ENCODE assay signal across 7 cellular contexts in genomic region chr16:30923554-30924085, GRCh38. TPM values are rescaled to one million over a fixed set of nuclear protein-coding genes. Genes with fewer than 3 reads are reported as not detected.
DNase-seq lines count a peak whose midpoint lies in the region; ATAC-seq and TF ChIP-seq lines count a peak whose summit lies in the region.

TSS of gene FBXL19 (plus strand) at chr16:30923572. CDS start at chr16:30925755, 2,183 bp downstream.

- H3K27me3 ChIP-seq in GM23338 (ENCODE audit: insufficient read depth) (no peaks in the 10 kb centered on the region), SJCRH30 (no peaks in the 10 kb centered on the region)

- H3K4me3 Mint-ChIP-seq in GM23338 (peak within 1 kb of the TSS; percentile 99), endothelial cell (ENCODE audit: unreplicated experiment) (peak within 1 kb of the TSS; percentile 100), nephron (peak within 1 kb of the TSS; percentile 95 to 97 (median 97))

- H4K20me1 ChIP-seq in GM23338 (replicated peaks; ENCODE audit: insufficient read depth): peaks cover 4% of the 10 kb centered on the region; the same call in 1 of the 2 replicates

- peak within 1 kb of the TSS; percentile 100 for H3K27ac Mint-ChIP-seq in GM23338
- H3K27ac Mint-ChIP-seq in endothelial cell (ENCODE audit: unreplicated experiment): peak within 1 kb of the TSS; percentile 100
- peak within 1 kb of the TSS; percentile 99 to 100 (median 100) for H3K27ac Mint-ChIP-seq in nephron

- H3K4me2 ChIP-seq in GM23338: peak within 1 kb of the TSS; percentile 97

- H3K36me3 ChIP-seq in GM23338 (ENCODE audit: insufficient read depth) (no peaks in the 10 kb centered on the region; the same call in 1 of the 2 replicates), SJCRH30 (no peaks in the 10 kb centered on the region)

- peaks cover 18% of the 10 kb centered on the region for H3K79me2 ChIP-seq in GM23338 (replicated peaks; ENCODE audit: insufficient read depth)

- peaks cover 11% of the 10 kb centered on the region for H3K4me1 Mint-ChIP-seq in GM23338
- H3K4me1 Mint-ChIP-seq in endothelial cell (ENCODE audit: unreplicated experiment): peaks cover 30% of the 10 kb centered on the region
- peaks cover 20% of the 10 kb centered on the region for H3K4me1 Mint-ChIP-seq in nephron

- H3K9me2 ChIP-seq in GM23338 (ENCODE audit: insufficient read depth): no peaks in the 10 kb centered on the region

- H2AFZ ChIP-seq in GM23338: no peak within 1 kb of the TSS

- DNase-seq in GM23338 (ENCODE audit: low spot score) (peak; percentile 79), SJCRH30 (no peak), endothelial cell (ENCODE audit: low spot score) (peak; percentile 69), DMS153 treated with DMSO at 0.1 percent for 48 hours (lab: John Stamatoyannopoulos, UW; ENCODE audit: unreplicated experiment) (no peak)
- DNase-seq in stimulated activated CD4-positive, alpha-beta T cell treated with anti-CD3 and anti-CD28 coated beads, Interleukin-12 subunit alpha, Interleukin-12 subunit beta, amount 100 ng/mL, for 4 hours: no peak

- TF ChIP-seq CTCF in GM23338 (conservative IDR thresholded peaks at IDR 0.05; ENCODE audit: low read depth in 2 of 2) (no peak), endothelial cell (IDR thresholded peaks at IDR 0.05; ENCODE audit: unreplicated experiment) (no peak), nephron (IDR thresholded peaks at IDR 0.05; ENCODE audit: unreplicated experiment in 3 of 3) (no peak)

- H3K4me1 ChIP-seq in GM23338 (ENCODE audit: insufficient read depth): peaks cover 9% of the 10 kb centered on the region; the same call in 1 of the 2 replicates
- H3K4me1 ChIP-seq in SJCRH30: no peaks in the 10 kb centered on the region

- no peaks in the 10 kb centered on the region for H3K9me3 ChIP-seq in SJCRH30 (replicated peaks)

- H3K36me3 Mint-ChIP-seq in GM23338 (ENCODE audit: low read depth) (peaks cover 10% of the 10 kb centered on the region), endothelial cell (ENCODE audit: low read depth, unreplicated experiment) (peaks cover 19% of the 10 kb centered on the region), nephron (ENCODE audit: low read depth) (peaks cover 4% of the 10 kb centered on the region)

- H3K27ac ChIP-seq in GM23338 (ENCODE audit: low read depth) (peak within 1 kb of the TSS; percentile 98), SJCRH30 (peak within 1 kb of the TSS; percentile 88)

- ATAC-seq in GM23338 (peak; percentile 0), GM18505 (IDR thresholded peaks at IDR 0.05; ENCODE audit: unreplicated experiment) (no peak)

- H3K9me3 Mint-ChIP-seq in GM23338: no peaks in the 10 kb centered on the region
- H3K9me3 Mint-ChIP-seq in endothelial cell (ENCODE audit: unreplicated experiment): no peaks in the 10 kb centered on the region
- no peaks in the 10 kb centered on the region for H3K9me3 Mint-ChIP-seq in nephron

- H3K27me3 Mint-ChIP-seq in GM23338 (ENCODE audit: insufficient read depth, low read depth, poor library complexity) (peaks cover 17% of the 10 kb centered on the region), endothelial cell (ENCODE audit: unreplicated experiment) (peaks cover 16% of the 10 kb centered on the region), nephron (ENCODE audit: low read depth) (peaks cover 4% of the 10 kb centered on the region)

- peaks cover 10% of the 10 kb centered on the region; the same call in 1 of the 2 replicates for H3F3A ChIP-seq in GM23338 (replicated peaks; ENCODE audit: low read depth)

- TF ChIP-seq POLR2A in GM18505 (IDR thresholded peaks at IDR 0.05; ENCODE audit: borderline replicate concordance, extremely low read depth, insufficient read depth, insufficient read length): no peak

- H3K4me3 ChIP-seq in GM23338: peak within 1 kb of the TSS; percentile 76
- H3K4me3 ChIP-seq in SJCRH30: peak within 1 kb of the TSS; percentile 89

TF ChIP-seq in GM23338, 12 proteins besides CTCF, POLR2A, EP300 and RAD21 (continues in another document):
- TF ChIP-seq ZNF331 (CRISPR knock-in tag; IDR thresholded peaks at IDR 0.05; ENCODE audit: low read depth) (no peak), CREB1 (CRISPR knock-in tag; IDR thresholded peaks at IDR 0.05; ENCODE audit: low read depth) (no peak), POLR2AphosphoS5 (IDR thresholded peaks at IDR 0.05; ENCODE audit: low read depth) (no peak; the same call in 1 of the 2 replicates), EZH2phosphoT487 (IDR thresholded peaks at IDR 0.05; ENCODE audit: unreplicated experiment) (no peak), ZNF462 (CRISPR knock-in tag; IDR thresholded peaks at IDR 0.05) (no peak)

RNA-seq across cellular contexts. Expression of gene FBXL19, which starts in this region (rescaled TPM):
- total RNA-seq in GM23338 (2014; rRNA removed; shearing (Covaris generic)): 63.5 and 71.5 TPM in 2 replicates
- 12.5 and 16.4 TPM in 2 replicates for polyA plus RNA-seq in GM23338 (2016; fragmentation: Nextera tagmentation; extraction: Ambion mirVana)
- 14.2 and 14.4 TPM in 2 replicates for total RNA-seq in SJCRH30 (2014; rRNA removed; shearing (Covaris generic))
- 117 TPM for total RNA-seq in endothelial cell (ENCODE audit: unreplicated experiment)

Comparison
In these comparisons a context has a peak if more than half of its experiments do, and no peak if none do; other contexts are left out.
1. DNase-seq: peak in GM23338 (single experiment) and endothelial cell (single experiment); none in SJCRH30 (0 of 2), DMS153 treated with DMSO at 0.1 percent for 48 hours (single experiment) and stimulated activated CD4-positive, alpha-beta T cell treated with anti-CD3 and anti-CD28 coated beads, Interleukin-12 subunit alpha, Interleukin-12 subunit beta, amount 100 ng/mL, for 4 hours (single experiment).
2. Peak in every context shown above with its lines, with median percentiles within 50 percentile points of each other: H3K27ac Mint-ChIP-seq and H3K4me3 Mint-ChIP-seq.